ENCODE assay signal across 22 cellular contexts in genomic region chr11:10762913-10763421, GRCh38. TPM values are rescaled to one million over a fixed set of nuclear protein-coding genes. Genes with fewer than 3 reads are reported as not detected.
A peak's percentile ranks its signal among the peaks of the same experiment; 100 is the strongest.
DNase-seq lines count a peak whose midpoint lies in the region; ATAC-seq, FAIRE-seq and TF ChIP-seq lines count a peak whose summit lies in the region.
"Had no signal": no experiment of that assay in that cellular context is flagged by ENCODE, and none has a peak within 500 bp of the region (broad histone marks: within the 10 kb centered on the region; RNA-seq: fewer than 3 reads in every experiment).

No MANE protein-coding gene starts in this region.

- peak; percentile 21 for FAIRE-seq in D721Med (lab: Jason Lieb, UNC)
- FAIRE-seq: bronchial epithelial cell had no signal

- ATAC-seq in GM19043 (IDR thresholded peaks at IDR 0.05; ENCODE audit: low read depth, unreplicated experiment): peak; percentile 54
- ATAC-seq in HG02642 (IDR thresholded peaks at IDR 0.05; ENCODE audit: poor library complexity, unreplicated experiment): peak; percentile 30
- ATAC-seq in HG03460 (IDR thresholded peaks at IDR 0.05; ENCODE audit: unreplicated experiment): peak; percentile 62
- ATAC-seq: effector memory CD8-positive, alpha-beta T cell had no signal

- no peak for DNase-seq in D721Med (ENCODE audit: insufficient read length, low spot score)
- no peak for DNase-seq in activated naive CD4-positive, alpha-beta T cell treated with anti-CD3 and anti-CD28 coated beads, Interleukin-2, amount 50 U/mL, for 16 hours
- DNase-seq in cerebellum (ENCODE audit: low spot score): no peak
- DNase-seq in NCI-H1694 (lab: John Stamatoyannopoulos, UW): no peak
- no peak for DNase-seq in activated CD4-positive, alpha-beta T cell treated with anti-CD3 and anti-CD28 coated beads for 48 hours
- DNase-seq: activated CD8-positive, alpha-beta memory T cell treated with anti-CD3 and anti-CD28 coated beads for 24 hours; activated naive CD4-positive, alpha-beta T cell; activated T-cell treated with anti-CD3 and anti-CD28 coated beads, Interleukin-2, amount 50 U/mL, for 1 hour; amygdala; CD4-positive, alpha-beta T cell; effector memory CD8-positive, alpha-beta T cell; foreskin fibroblast; HCEC 1CT; mesenchymal stem cell; NCI-H1930; NCI-H526 treated with DMSO at 0.1 percent for 48 hours; substantia nigra; upper lobe of left lung had no signal

- no peak for TF ChIP-seq CTCF in D721Med (IDR thresholded peaks at IDR 0.05; ENCODE audit: insufficient read depth, missing control alignments)

RNA-seq across cellular contexts. Expression of gene CTR9, which starts 11.9 kb away (rescaled TPM):
- total RNA-seq in cerebellum: 31.8 TPM

RNA-seq across cellular contexts. Expression of gene EIF4G2, which starts 45.8 kb away (rescaled TPM):
- 710 TPM for total RNA-seq in cerebellum
